11 cellular contexts compared by ENCODE assay signal in the genomic region with DNA sequence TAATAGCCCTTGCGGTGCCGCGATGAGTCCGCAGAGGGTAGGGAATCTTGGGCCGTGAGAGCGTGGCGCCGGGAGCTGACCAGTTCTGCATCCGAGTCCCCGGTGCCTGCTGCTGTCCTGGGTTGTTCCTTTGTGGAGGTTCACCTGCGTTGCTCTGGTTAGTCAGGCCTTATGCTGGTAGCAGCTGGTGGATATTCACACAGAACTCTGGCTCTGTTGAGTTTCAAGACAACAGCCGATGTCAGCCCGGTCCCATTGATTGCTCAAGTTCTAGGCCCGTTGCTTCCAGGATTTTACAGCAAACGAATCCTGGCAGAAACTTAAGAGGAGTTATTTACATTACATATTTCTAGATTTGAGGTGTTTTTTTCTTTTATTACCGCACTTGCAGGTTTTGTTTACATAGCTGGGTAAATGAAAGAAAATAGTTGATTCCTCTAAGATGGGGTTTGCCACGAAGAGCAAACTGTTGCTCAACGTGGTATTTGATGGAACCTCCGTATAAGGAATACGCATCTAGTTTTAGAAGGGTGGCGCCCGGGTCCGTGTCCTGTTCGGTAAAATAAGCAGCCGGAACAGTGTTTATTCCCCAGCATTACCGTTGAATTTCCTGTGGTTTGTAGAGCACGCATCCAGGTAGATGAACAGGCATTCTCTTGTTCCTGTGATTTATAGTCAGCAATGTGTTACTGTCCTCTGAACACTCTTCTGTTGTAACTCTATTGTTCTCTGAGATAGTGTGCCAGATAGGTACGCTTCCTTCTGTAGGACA. TPM values are rescaled to one million over a fixed set of nuclear protein-coding genes. Genes with fewer than 3 reads are reported as not detected.
DNase-seq lines count a peak whose midpoint lies in the region; ATAC-seq and TF ChIP-seq lines count a peak whose summit lies in the region.
"Had no signal": no experiment of that assay in that cellular context is flagged by ENCODE, and none has a peak within 500 bp of the region (broad histone marks: within the 10 kb centered on the region; RNA-seq: fewer than 3 reads in every experiment).

No MANE protein-coding gene starts in this region.

- CTCF ChIA-PET in activated naive CD4-positive, alpha-beta T cell treated with anti-CD3 and anti-CD28 coated beads for 36 hours (lab: Charles Lee), result no interaction called here
- CTCF ChIA-PET in WTC11 (lab: Charles Lee), result interaction anchor here (0.7 to 2.8 kb wide), 7 partner anchors 10 to 362 kb away, joined by 3 to 31 read pairs (median 3); no protein-coding TSS in a partner anchor

- peaks cover 54% of the 10 kb centered on the region for H3K27me3 Mint-ChIP-seq in activated naive CD4-positive, alpha-beta T cell treated with anti-CD3 and anti-CD28 coated beads for 36 hours (ENCODE audit: low read depth)
- H3K27me3 Mint-ChIP-seq in WTC11 (ENCODE audit: low read depth), result peaks cover 7% of the 10 kb centered on the region; the same call in 1 of the 2 replicates

- H3K36me3 ChIP-seq in iPS-18a (ENCODE audit: control insufficient read depth, low read depth, low read length), result no peaks in the 10 kb centered on the region
- no peaks in the 10 kb centered on the region for H3K36me3 ChIP-seq in subcutaneous abdominal adipose tissue (ENCODE audit: control insufficient read depth in 5 of 5, insufficient read depth in 5 of 5, low read length in 5 of 5)
- no peaks in the 10 kb centered on the region for H3K36me3 ChIP-seq in Karpas-422 (ENCODE audit: insufficient read depth, low read length)
- no peaks in the 10 kb centered on the region for H3K36me3 ChIP-seq in BE2C
- H3K36me3 ChIP-seq: BLaER1 had no signal

- POLR2A ChIA-PET in WTC11 (lab: Charles Lee), result no interaction called here

- H3K9ac ChIP-seq in iPS-18a (ENCODE audit: low read length) (peak overlapping the region; percentile 47), subcutaneous abdominal adipose tissue (ENCODE audit: low read length in 5 of 5) (no peak overlapping the region), Karpas-422 (ENCODE audit: low read length) (no peak overlapping the region)
- H3K9ac ChIP-seq: BLaER1 had no signal

- H3K4me3 Mint-ChIP-seq in activated naive CD4-positive, alpha-beta T cell treated with anti-CD3 and anti-CD28 coated beads for 36 hours, result peak overlapping the region; percentile 32
- peak overlapping the region; percentile 92 for H3K4me3 Mint-ChIP-seq in WTC11

- peaks cover 12% of the 10 kb centered on the region for H3K4me1 Mint-ChIP-seq in activated naive CD4-positive, alpha-beta T cell treated with anti-CD3 and anti-CD28 coated beads for 36 hours (ENCODE audit: low read depth)
- peaks cover 45% of the 10 kb centered on the region for H3K4me1 Mint-ChIP-seq in WTC11

- intact Hi-C loops in activated naive CD4-positive, alpha-beta T cell treated with anti-CD3 and anti-CD28 coated beads for 36 hours (cut with micrococcal nuclease), result loop anchor here (5.0 kb wide), 2 partner anchors 279 to 361 kb away; no protein-coding TSS in a partner anchor

- H3K27ac Mint-ChIP-seq in activated naive CD4-positive, alpha-beta T cell treated with anti-CD3 and anti-CD28 coated beads for 36 hours, result no peak overlapping the region
- peak overlapping the region; percentile 75 for H3K27ac Mint-ChIP-seq in WTC11

- H3K27ac ChIP-seq in iPS-18a (ENCODE audit: low read length) (no peak overlapping the region), subcutaneous abdominal adipose tissue (ENCODE audit: low read depth, low read length) (no peak overlapping the region), Karpas-422 (ENCODE audit: low read length) (no peak overlapping the region)
- H3K27ac ChIP-seq: BLaER1 had no signal

- H3K4me1 ChIP-seq in iPS-18a (ENCODE audit: control insufficient read depth, low read depth, low read length) (peaks cover 4% of the 10 kb centered on the region), subcutaneous abdominal adipose tissue (ENCODE audit: control insufficient read depth in 5 of 5, insufficient read depth in 5 of 5, low read length in 5 of 5) (peaks cover 3 to 16% (median 12%) of the 10 kb centered on the region in 5 donors), Karpas-422 (ENCODE audit: low read length) (no peaks in the 10 kb centered on the region), BE2C (no peaks in the 10 kb centered on the region)
- H3K4me1 ChIP-seq: BLaER1 had no signal

- H3K4me3 ChIP-seq in iPS-18a (ENCODE audit: low read length) (peak overlapping the region; percentile 77), subcutaneous abdominal adipose tissue (ENCODE audit: low read depth in 1 of 5, low read length in 5 of 5) (peak overlapping the region; percentile 8 to 57 (median 39)), Karpas-422 (ENCODE audit: low read length) (no peak overlapping the region), BE2C (ENCODE audit: low read depth, low read length) (no peak overlapping the region)
- H3K4me3 ChIP-seq: BLaER1 had no signal

- peaks cover 28% of the 10 kb centered on the region for H3K27me3 ChIP-seq in iPS-18a (ENCODE audit: control insufficient read depth, insufficient read depth, low read length)
- peaks cover 20 to 33% (median 24%) of the 10 kb centered on the region in 5 donors for H3K27me3 ChIP-seq in subcutaneous abdominal adipose tissue (ENCODE audit: control insufficient read depth in 5 of 5, insufficient read depth in 4 of 5, low read length in 5 of 5)
- no peaks in the 10 kb centered on the region for H3K27me3 ChIP-seq in Karpas-422 (ENCODE audit: low read length)
- no peaks in the 10 kb centered on the region for H3K27me3 ChIP-seq in BE2C
- H3K27me3 ChIP-seq: BLaER1 had no signal

- H3K79me2 ChIP-seq in Karpas-422 (ENCODE audit: low read length), result no peaks in the 10 kb centered on the region

- TF ChIP-seq CTCF in WTC11 (IDR thresholded peaks at IDR 0.05), result no peak
- TF ChIP-seq CTCF in BE2C (IDR thresholded peaks at IDR 0.05; ENCODE audit: low read depth, low read length), result no peak

- H3K9me3 ChIP-seq in iPS-18a (ENCODE audit: control insufficient read depth, low read depth, low read length) (no peaks in the 10 kb centered on the region), subcutaneous abdominal adipose tissue (ENCODE audit: control insufficient read depth in 5 of 5, low read length in 5 of 5) (no peaks in the 10 kb centered on the region), Karpas-422 (ENCODE audit: low read length) (no peaks in the 10 kb centered on the region), BE2C (no peaks in the 10 kb centered on the region)

- H3K9me3 Mint-ChIP-seq in activated naive CD4-positive, alpha-beta T cell treated with anti-CD3 and anti-CD28 coated beads for 36 hours, result no peaks in the 10 kb centered on the region
- no peaks in the 10 kb centered on the region for H3K9me3 Mint-ChIP-seq in WTC11

- no peaks in the 10 kb centered on the region for H4K20me1 ChIP-seq in Karpas-422 (ENCODE audit: insufficient read depth, low read depth, low read length)
- H4K20me1 ChIP-seq: BLaER1 had no signal

- peak; percentile 30 for ATAC-seq in WTC11
- no peak for ATAC-seq in HG02870 (IDR thresholded peaks at IDR 0.05; ENCODE audit: unreplicated experiment)

- H3K36me3 Mint-ChIP-seq in activated naive CD4-positive, alpha-beta T cell treated with anti-CD3 and anti-CD28 coated beads for 36 hours (ENCODE audit: low read depth), result no peaks in the 10 kb centered on the region
- H3K36me3 Mint-ChIP-seq in WTC11, result no peaks in the 10 kb centered on the region; the same call in 1 of the 2 replicates

- H3K4me2 ChIP-seq in Karpas-422 (ENCODE audit: low read depth, low read length, poor library complexity, severe bottlenecking), result no peak overlapping the region
- H3K4me2 ChIP-seq: BLaER1 had no signal

- no peak for DNase-seq in activated naive CD4-positive, alpha-beta T cell treated with anti-CD3 and anti-CD28 coated beads for 36 hours
- DNase-seq in activated naive CD4-positive, alpha-beta T cell treated with anti-CD3 and anti-CD28 coated beads, Interleukin-2, amount 50 U/mL, for 16 hours, result no peak
- peak; percentile 46 for DNase-seq in WTC11 (ENCODE audit: low spot score)
- DNase-seq in Karpas-422, result no peak
- no peak for DNase-seq in BE2C
- DNase-seq: kidney glomerular epithelial cell, NCI-H187 treated with DMSO at 0.1 percent for 48 hours had no signal

- no peak overlapping the region for H2AFZ ChIP-seq in Karpas-422 (ENCODE audit: low read length)

- H3K9me2 ChIP-seq in Karpas-422 (replicated peaks; ENCODE audit: insufficient read depth, low read length), result no peaks in the 10 kb centered on the region

TF ChIP-seq in WTC11, 78 proteins besides CTCF, POLR2A, EP300 and RAD21:
- TF ChIP-seq, protein P1, sequence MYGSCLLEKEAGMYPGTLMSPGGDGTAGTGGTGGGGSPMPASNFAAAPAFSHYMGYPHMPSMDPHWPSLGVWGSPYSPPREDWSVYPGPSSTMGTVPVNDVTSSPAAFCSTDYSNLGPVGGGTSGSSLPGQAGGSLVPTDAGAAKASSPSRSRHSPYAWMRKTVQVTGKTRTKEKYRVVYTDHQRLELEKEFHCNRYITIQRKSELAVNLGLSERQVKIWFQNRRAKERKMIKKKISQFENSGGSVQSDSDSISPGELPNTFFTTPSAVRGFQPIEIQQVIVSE (CRISPR knock-in tag; IDR thresholded peaks at IDR 0.05; ENCODE audit: borderline replicate concordance), result no peak
- TF ChIP-seq MYBL2 (CRISPR knock-in tag; IDR thresholded peaks at IDR 0.05) (peak; percentile 37; the same call in 1 of the 2 replicates), SP1 (CRISPR knock-in tag; conservative IDR thresholded peaks at IDR 0.05) (0 out of 2 replicates have a peak, but pooled peaks have one; percentile 32)
TF ChIP-seq in WTC11: peak in this region for 2.

RNA-seq across cellular contexts. Expression of a gene that starts 1.3 kb away (rescaled TPM):
- not detected for total RNA-seq in activated naive CD4-positive, alpha-beta T cell treated with anti-CD3 and anti-CD28 coated beads for 36 hours
- 24.7 to 29.6 TPM (median 29.5 TPM) in 3 replicates for total RNA-seq in WTC11 (2021)
- total RNA-seq in Karpas-422 (2014; rRNA removed; shearing (Covaris generic); ENCODE audit: low replicate concordance), result not detected in 2 replicates
- not detected for polyA plus RNA-seq in BE2C (2012; ENCODE audit: insufficient read depth, insufficient read length, low read depth)

Comparison
In these comparisons a context has a peak if more than half of its experiments do, and no peak if none do; other contexts are left out.
1. H3K4me3 ChIP-seq: peak in iPS-18a (single experiment) and subcutaneous abdominal adipose tissue (5 of 5); none in Karpas-422 (single experiment) and BE2C (single experiment).
2. RNA of a gene that starts 1.3 kb away (total RNA-seq): 24.7 to 29.6 TPM in WTC11; not detected in activated naive CD4-positive, alpha-beta T cell treated with anti-CD3 and anti-CD28 coated beads for 36 hours and not detected in Karpas-422; every median in the first group is over 10 times any median in the second.